Comparison of ENCODE assay signal across 18 cellular contexts in the genomic region with DNA sequence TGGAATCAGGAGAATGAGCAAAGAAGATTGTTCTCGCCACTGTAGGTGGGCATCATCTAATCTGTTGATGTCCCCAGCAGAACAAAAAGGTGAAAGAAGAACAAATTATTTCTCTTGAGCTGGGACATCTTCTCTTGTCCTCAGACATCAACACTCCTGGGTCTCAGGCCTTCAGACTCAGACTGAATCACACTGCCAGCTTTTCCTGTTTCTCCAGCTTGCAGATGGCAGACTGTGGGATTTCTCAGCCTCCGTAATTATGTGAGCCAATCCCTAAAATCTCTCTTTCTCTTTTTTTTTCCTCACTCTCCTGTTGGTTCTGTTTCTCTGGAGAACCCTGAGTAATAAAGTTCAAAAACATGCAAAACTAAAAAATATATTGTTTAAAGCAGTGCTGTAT. TPM values are rescaled to one million over a fixed set of nuclear protein-coding genes. Genes with fewer than 3 reads are reported as not detected.
DNase-seq lines count a peak whose midpoint lies in the region; ATAC-seq and TF ChIP-seq lines count a peak whose summit lies in the region.
"Had no signal": no experiment of that assay in that cellular context is flagged by ENCODE, and none has a peak within 500 bp of the region (broad histone marks: within the 10 kb centered on the region; RNA-seq: fewer than 3 reads in every experiment).

No MANE protein-coding gene starts in this region.

- DNase-seq in mammary epithelial cell (peak; percentile 36), breast epithelium (ENCODE audit: low spot score in 2 of 2) (no peak), mesothelial cell of epicardium (ENCODE audit: low spot score in 2 of 2, unreplicated experiment in 2 of 2) (no peak), NCI-H1105 (lab: John Stamatoyannopoulos, UW) (no peak), Caco-2 (no peak)
- DNase-seq: BE2C; Calu3; CD4-positive, CD25-positive, alpha-beta regulatory T cell; NCI-H1105 treated with DMSO at 0.1 percent for 48 hours; NCI-H1694 treated with DMSO at 0.1 percent for 48 hours; NCI-H510A; NCI-H774; SJCRH30 had no signal

- peaks cover 10% of the 10 kb centered on the region for H3K9me3 ChIP-seq in mammary epithelial cell (replicated peaks; ENCODE audit: insufficient read depth, low read length)
- peaks cover 0 to 10% of the 10 kb centered on the region in 2 donors for H3K9me3 ChIP-seq in breast epithelium
- H3K9me3 ChIP-seq in Caco-2: peaks cover 8% of the 10 kb centered on the region; the same call in 1 of the 2 replicates
- H3K9me3 ChIP-seq: BE2C, SJCRH30 had no signal

- H3K27ac ChIP-seq in mammary epithelial cell (ENCODE audit: insufficient read depth, low read depth, low read length) (no peak overlapping the region), breast epithelium (no peak overlapping the region)
- H3K27ac ChIP-seq: RWPE1, SJCRH30 had no signal

- POLR2A ChIA-PET in Caco-2 (lab: Charles Lee): no interaction called here

- H3K9me3 Mint-ChIP-seq in mesothelial cell of epicardium (peaks cover 27% of the 10 kb centered on the region), Caco-2 (ENCODE audit: unreplicated experiment) (peaks cover 18% of the 10 kb centered on the region)
- no peaks in the 10 kb centered on the region for H3K9me3 Mint-ChIP-seq in activated T-helper 17 cell treated with anti-CD3 and anti-CD28 coated beads, Interleukin-2, amount 50 U/mL, for 72 hours

- H3K27ac Mint-ChIP-seq in mesothelial cell of epicardium: peak overlapping the region; percentile 70
- H3K27ac Mint-ChIP-seq in activated T-helper 17 cell treated with anti-CD3 and anti-CD28 coated beads, Interleukin-2, amount 50 U/mL, for 72 hours: no peak overlapping the region
- no peak overlapping the region for H3K27ac Mint-ChIP-seq in Caco-2 (ENCODE audit: unreplicated experiment)
- H3K27ac Mint-ChIP-seq: CD4-positive, CD25-positive, alpha-beta regulatory T cell had no signal

- H4K20me1 ChIP-seq in mammary epithelial cell (ENCODE audit: insufficient read depth, low read length): no peaks in the 10 kb centered on the region

- H3K79me2 ChIP-seq in mammary epithelial cell (ENCODE audit: insufficient read depth, low read length): no peaks in the 10 kb centered on the region

- dilution Hi-C loops in mammary epithelial cell (cut with HindIII; ENCODE audit: low sequenced_read_pairs): loop anchor here (5.0 kb wide), 1 partner anchor 83 kb away; no protein-coding TSS in a partner anchor

- TF ChIP-seq POLR2A in breast epithelium (IDR thresholded peaks at IDR 0.05): no peak

- no peak overlapping the region for H3K9ac ChIP-seq in mammary epithelial cell (ENCODE audit: insufficient read depth, low read length)

- BruUV-seq in mammary epithelial cell (replicated peaks; lab: Mats Ljungman, UMichigan) (no TSS peak), Caco-2 (replicated peaks; lab: Mats Ljungman, UMichigan) (no TSS peak)

- peaks cover 6% of the 10 kb centered on the region for H3K4me1 ChIP-seq in mammary epithelial cell (ENCODE audit: insufficient read depth, low read length)
- H3K4me1 ChIP-seq in breast epithelium: no peaks in the 10 kb centered on the region
- H3K4me1 ChIP-seq in Caco-2: peaks cover 10% of the 10 kb centered on the region
- H3K4me1 ChIP-seq: BE2C, SJCRH30 had no signal

- in situ Hi-C loops in mammary epithelial cell (cut with MboI; ENCODE audit: low sequenced_read_pairs in 2 of 2): no loop called here

- H3K36me3 ChIP-seq in mammary epithelial cell (ENCODE audit: insufficient read depth, low read length) (no peaks in the 10 kb centered on the region), breast epithelium (no peaks in the 10 kb centered on the region), Caco-2 (ENCODE audit: control insufficient read depth, insufficient read depth, low read length) (no peaks in the 10 kb centered on the region; the same call in 1 of the 2 replicates)
- H3K36me3 ChIP-seq: BE2C, SJCRH30 had no signal

- 96% methylated on average over 2 of the region's 2 CpGs for WGBS in mammary epithelial cell (ENCODE audit: low coverage, missing lambda C conversion rate)

- peaks cover 24% of the 10 kb centered on the region for H3K4me1 Mint-ChIP-seq in mesothelial cell of epicardium
- H3K4me1 Mint-ChIP-seq in activated T-helper 17 cell treated with anti-CD3 and anti-CD28 coated beads, Interleukin-2, amount 50 U/mL, for 72 hours: no peaks in the 10 kb centered on the region
- peaks cover 8% of the 10 kb centered on the region for H3K4me1 Mint-ChIP-seq in Caco-2 (ENCODE audit: low read depth, unreplicated experiment)
- H3K4me1 Mint-ChIP-seq: CD4-positive, CD25-positive, alpha-beta regulatory T cell had no signal

- intact Hi-C loops in mammary epithelial cell (cut with micrococcal nuclease) (no loop called here), breast epithelium (cut with DNase I; ENCODE audit: low total_unique reads) (no loop called here), Caco-2 (cut with micrococcal nuclease; ENCODE audit: unreplicated experiment) (no loop called here)

- CTCF ChIA-PET in mammary epithelial cell (lab: Charles Lee; ENCODE audit: low non-redundant PET): no interaction called here
- CTCF ChIA-PET in Caco-2 (lab: Charles Lee): no interaction called here

- H3K4me2 ChIP-seq in mammary epithelial cell (ENCODE audit: insufficient read depth, low read depth, low read length): no peak overlapping the region

- ATAC-seq in esophagus mucosa: peak; percentile 59
- ATAC-seq in activated T-helper 17 cell treated with anti-CD3 and anti-CD28 coated beads, Interleukin-2, amount 50 U/mL, for 72 hours (replicated peaks): no peak
- ATAC-seq: K562 had no signal

- TF ChIP-seq CTCF in mammary epithelial cell (conservative IDR thresholded peaks at IDR 0.05 in 1 of 2, IDR thresholded peaks at IDR 0.05 in 1 of 2; ENCODE audit: extremely low read depth in 1 of 2, insufficient read depth in 1 of 2, low read depth in 1 of 2, low read length in 2 of 2) (no peak), breast epithelium (IDR thresholded peaks at IDR 0.05) (no peak), mesothelial cell of epicardium (IDR thresholded peaks at IDR 0.05; ENCODE audit: unreplicated experiment) (no peak), Caco-2 (IDR thresholded peaks at IDR 0.05; ENCODE audit: insufficient read depth in 1 of 2, low read depth in 1 of 2, low read length in 1 of 2, severe bottlenecking in 1 of 2, unreplicated experiment in 1 of 2) (no peak)

- no peaks in the 10 kb centered on the region for H3K27me3 Mint-ChIP-seq in mesothelial cell of epicardium (ENCODE audit: low read depth)
- peaks cover 18% of the 10 kb centered on the region for H3K27me3 Mint-ChIP-seq in activated T-helper 17 cell treated with anti-CD3 and anti-CD28 coated beads, Interleukin-2, amount 50 U/mL, for 72 hours
- H3K27me3 Mint-ChIP-seq in Caco-2 (ENCODE audit: insufficient read depth, unreplicated experiment): no peaks in the 10 kb centered on the region

- no peaks in the 10 kb centered on the region for H3K27me3 ChIP-seq in mammary epithelial cell (ENCODE audit: insufficient read depth, low read length)
- no peaks in the 10 kb centered on the region for H3K27me3 ChIP-seq in breast epithelium
- H3K27me3 ChIP-seq in Caco-2 (replicated peaks; ENCODE audit: control insufficient read depth, insufficient read depth, low read length): no peaks in the 10 kb centered on the region
- H3K27me3 ChIP-seq: BE2C, SJCRH30 had no signal

- H2AFZ ChIP-seq in mammary epithelial cell (ENCODE audit: low read depth, low read length): no peak overlapping the region

- H3K36me3 Mint-ChIP-seq in mesothelial cell of epicardium: peaks cover 12% of the 10 kb centered on the region
- H3K36me3 Mint-ChIP-seq in activated T-helper 17 cell treated with anti-CD3 and anti-CD28 coated beads, Interleukin-2, amount 50 U/mL, for 72 hours (ENCODE audit: low read depth): no peaks in the 10 kb centered on the region
- H3K36me3 Mint-ChIP-seq in Caco-2 (ENCODE audit: insufficient read depth, unreplicated experiment): peaks cover 5% of the 10 kb centered on the region
- H3K36me3 Mint-ChIP-seq: CD4-positive, CD25-positive, alpha-beta regulatory T cell had no signal

- H3K4me3 ChIP-seq in mammary epithelial cell (replicated peaks in 1 of 3; ENCODE audit: insufficient read depth in 1 of 3, low read depth in 2 of 3, low read length in 3 of 3) (no peak overlapping the region), breast epithelium (no peak overlapping the region), Caco-2 (ENCODE audit: low read depth, low read length) (no peak overlapping the region)
- H3K4me3 ChIP-seq: K562, SJCRH30 had no signal

- H3K4me3 Mint-ChIP-seq in mesothelial cell of epicardium (no peak overlapping the region), Caco-2 (ENCODE audit: unreplicated experiment) (no peak overlapping the region)
- H3K4me3 Mint-ChIP-seq in activated T-helper 17 cell treated with anti-CD3 and anti-CD28 coated beads, Interleukin-2, amount 50 U/mL, for 72 hours: no peak overlapping the region
- H3K4me3 Mint-ChIP-seq: CD4-positive, CD25-positive, alpha-beta regulatory T cell had no signal

RNA-seq across cellular contexts. Expression of a gene that starts 3.7 kb away (rescaled TPM):
- total RNA-seq in mammary epithelial cell (not detected), breast epithelium (not detected), esophagus mucosa (not detected), mesothelial cell of epicardium (0.24 to 0.27 TPM in 2 of 3 replicates, not detected in the other), Caco-2 (2022) (not detected in 2 replicates)
- polyA plus RNA-seq in mammary epithelial cell: not detected
- not detected for polyA minus RNA-seq in mammary epithelial cell
- total RNA-seq in activated T-helper 17 cell treated with anti-CD3 and anti-CD28 coated beads, Interleukin-2, amount 50 U/mL, for 72 hours: not detected
- total RNA-seq: A172; Calu3; CD4-positive, CD25-positive, alpha-beta regulatory T cell; K562; SJCRH30 had no signal
- polyA plus RNA-seq: CD4-positive, CD25-positive, alpha-beta regulatory T cell had no signal
